23 cellular contexts compared by ENCODE assay signal in genomic region chr22:21029486-21030025, GRCh38. TPM values are rescaled to one million over a fixed set of nuclear protein-coding genes. Genes with fewer than 3 reads are reported as not detected.
DNase-seq lines count a peak whose midpoint lies in the region; ATAC-seq, FAIRE-seq and TF ChIP-seq lines count a peak whose summit lies in the region.
"Had no signal": no experiment of that assay in that cellular context is flagged by ENCODE, and none has a peak within 500 bp of the region (broad histone marks: within the 10 kb centered on the region; RNA-seq: fewer than 3 reads in every experiment).

No MANE protein-coding gene starts in this region.

- no TSS peak for BruUV-seq in K562 (replicated peaks; lab: Mats Ljungman, UMichigan)

- no peak for FAIRE-seq in K562 (lab: Jason Lieb, UNC)
- FAIRE-seq: RCC 7860 had no signal

- H3K4me3 Mint-ChIP-seq in nephron progenitor cell (peak overlapping the region; percentile 56), type B pancreatic cell (peak overlapping the region; percentile 25)

- DNase-seq in RWPE1 (ENCODE audit: low spot score) = no peak
- DNase-seq in K562 (ENCODE audit: extremely low read depth in 1 of 4, low spot score in 3 of 4) = no peak
- no peak for DNase-seq in nephron progenitor cell
- no peak for DNase-seq in type B pancreatic cell (ENCODE audit: extremely low spot score, unreplicated experiment)
- no peak for DNase-seq in DMS114 treated with DMSO at 0.1 percent for 48 hours (lab: John Stamatoyannopoulos, UW; ENCODE audit: unreplicated experiment)
- DNase-seq: ACHN, AML-193, DND-41, NCI-H1436 treated with DMSO at 0.1 percent for 48 hours, NCI-H2029, SHP77 had no signal

- peaks cover 14% of the 10 kb centered on the region for H3K9me3 Mint-ChIP-seq in nephron progenitor cell
- H3K9me3 Mint-ChIP-seq in type B pancreatic cell = no peaks in the 10 kb centered on the region

- H3K4me3 ChIP-seq in K562 = no peak overlapping the region
- H3K4me3 ChIP-seq: SK-N-MC had no signal

- H3K27ac Mint-ChIP-seq in nephron progenitor cell (peak overlapping the region; percentile 21), type B pancreatic cell (peak overlapping the region; percentile 43)

- H4K20me1 ChIP-seq in K562 (replicated peaks; ENCODE audit: control insufficient read depth, insufficient read depth, low read length) = peaks cover 50% of the 10 kb centered on the region

- peak overlapping the region in 1 of 2 experiments; percentile 54; a peak in 2 of 4 replicates for H3K9ac ChIP-seq in K562 (ENCODE audit: insufficient read depth in 1 of 2, low read depth in 2 of 2, low read length in 2 of 2)

- peaks cover 0 to 58% of the 10 kb centered on the region in 2 experiments; a peak in 4 of 5 replicates for H3K4me1 ChIP-seq in K562 (replicated peaks in 1 of 2; ENCODE audit: control insufficient read depth in 2 of 2, insufficient read depth in 2 of 2, low read length in 2 of 2)

- H3K4me1 Mint-ChIP-seq in nephron progenitor cell (peaks cover 37% of the 10 kb centered on the region), type B pancreatic cell (ENCODE audit: unreplicated experiment) (peaks cover 7% of the 10 kb centered on the region)

- no peaks in the 10 kb centered on the region for H3K9me3 ChIP-seq in K562 (replicated peaks; ENCODE audit: control insufficient read depth, insufficient read depth, low read depth, low read length)

- H3K36me3 ChIP-seq in K562 (ENCODE audit: control insufficient read depth, insufficient read depth, low read length) = no peaks in the 10 kb centered on the region

- H3K36me3 Mint-ChIP-seq in nephron progenitor cell (ENCODE audit: low read depth) (no peaks in the 10 kb centered on the region), type B pancreatic cell (no peaks in the 10 kb centered on the region)

- CTCF ChIA-PET in RWPE1 (lab: Yijun Ruan, JAX) (no interaction called here), K562 (lab: Yijun Ruan, JAX; ENCODE audit: low intra/inter-chr PET ratio) (no interaction called here)

- intact Hi-C loops in K562 (cut with micrococcal nuclease) = loop anchor here (2.0 kb wide), 1 partner anchor 15 kb away; the partner anchor contains the start of gene LRRC74B

- in situ Hi-C loops in K562 (cut with MboI) = no loop called here

- WGBS in K562 (ENCODE audit: insufficient coverage, low coverage, missing lambda C conversion rate) = 2% methylated on average over 12 of the region's 12 CpGs

- TF ChIP-seq CTCF in RWPE1 (conservative IDR thresholded peaks at IDR 0.05; ENCODE audit: low read depth) = no peak
- TF ChIP-seq CTCF in K562 (IDR thresholded peaks at IDR 0.05 in 2 of 3, conservative IDR thresholded peaks at IDR 0.05 in 1 of 3; ENCODE audit: insufficient read depth in 2 of 3, low read depth in 1 of 3, low read length in 3 of 3) = no peak
- TF ChIP-seq CTCF in nephron progenitor cell (IDR thresholded peaks at IDR 0.05) = no peak
- no peak for TF ChIP-seq CTCF in type B pancreatic cell (conservative IDR thresholded peaks at IDR 0.05)

- H3K27me3 ChIP-seq in K562 (ENCODE audit: control insufficient read depth in 2 of 2, insufficient read depth in 2 of 2, low read length in 2 of 2) = peaks cover 45 to 84% of the 10 kb centered on the region in 2 experiments; a peak in 4 of 5 replicates

- POLR2A ChIA-PET in RWPE1 (lab: Yijun Ruan, JAX; ENCODE audit: low non-redundant PET) = no interaction called here
- POLR2A ChIA-PET in K562 (lab: Yijun Ruan, JAX) = interaction anchor here (0.6 to 10.2 kb wide), 7 partner anchors 11 to 1991 kb away, joined by 3 to 120 read pairs (median 4); partner anchors contain the start of genes LRRC74B and P2RX6

- peaks cover 4% of the 10 kb centered on the region for H3K9me1 ChIP-seq in K562 (ENCODE audit: control insufficient read depth, insufficient read depth, low read length)

- no peaks in the 10 kb centered on the region for H3K79me2 ChIP-seq in K562 (ENCODE audit: control insufficient read depth, insufficient read depth, low read length)

- no peak overlapping the region for H2AFZ ChIP-seq in K562 (ENCODE audit: low read depth, low read length)

- H3K4me2 ChIP-seq in K562 (ENCODE audit: insufficient read depth, low read length) = no peak overlapping the region

- ATAC-seq in K562 (peak; percentile 6), HG02763 (IDR thresholded peaks at IDR 0.05; ENCODE audit: unreplicated experiment) (no peak), GM21825 (IDR thresholded peaks at IDR 0.05; ENCODE audit: unreplicated experiment) (no peak)

- no peak for TF ChIP-seq POLR2A in K562 (conservative IDR thresholded peaks at IDR 0.05)

- no peak for TF ChIP-seq EP300 in K562 (IDR thresholded peaks at IDR 0.05; ENCODE audit: low read length)

- no peak for TF ChIP-seq RAD21 in K562 (CRISPR knock-in tag; conservative IDR thresholded peaks at IDR 0.05 in 1 of 2, IDR thresholded peaks at IDR 0.05 in 1 of 2)

- peak overlapping the region; percentile 95 for H3K27ac ChIP-seq in RWPE1
- no peak overlapping the region for H3K27ac ChIP-seq in K562 (ENCODE audit: extremely low read depth, low read depth, low read length)
- H3K27ac ChIP-seq: C4-2B, HL-60, SK-N-MC had no signal

- H3K27me3 Mint-ChIP-seq in nephron progenitor cell (ENCODE audit: low read depth, poor library complexity) (peaks cover 53% of the 10 kb centered on the region), type B pancreatic cell (peaks cover 8% of the 10 kb centered on the region)

RNA-seq across cellular contexts. Expression of gene SLC7A4, which starts 2.8 kb away (rescaled TPM):
- not detected in 2 replicates for total RNA-seq in K562 (2011; cell fraction: chromatin; rRNA removed; ENCODE audit: low replicate concordance)
- not detected in 2 replicates for total RNA-seq in K562 (2011; cell fraction: nucleolus; rRNA removed)
- total RNA-seq in K562 (2011; cell fraction: nucleoplasm; rRNA removed) = not detected in 2 replicates
- total RNA-seq in K562 (2014; rRNA removed) (not detected in 2 replicates), K562 (2014; rRNA removed; fragmentation: Illumina TruSeq; extraction: Trizol) (not detected in 2 replicates), K562 (2015; rRNA removed; fragmentation: Illumina TruSeq; extraction: Trizol) (not detected in 2 replicates), K562 (2021) (not detected in 2 replicates), type B pancreatic cell (ENCODE audit: low replicate concordance) (3.3 and 6.7 TPM in 2 replicates)
- polyA plus RNA-seq in K562 (2011; rRNA removed) (not detected in 2 replicates), K562 (2014; fragmentation: Illumina TruSeq; extraction: Trizol) (not detected in 2 replicates), K562 (2014; fragmentation: Nextera tagmentation; extraction: Ambion mirVana) (not detected), K562 (2014; rRNA removed) (not detected in 2 replicates)
- 0.07 TPM in 1 of 2 replicates, not detected in the other for polyA plus RNA-seq in K562 (2011; cell fraction: cytosol; rRNA removed)
- not detected in 2 replicates for polyA plus RNA-seq in K562 (2011; cell fraction: nucleus; rRNA removed)
- polyA plus RNA-seq in K562 (2012) = 0.03 and 0.14 TPM in 2 replicates
- not detected in 2 replicates for polyA minus RNA-seq in K562 (2011; rRNA and poly(A)+ RNA removed)
- not detected in 2 replicates for polyA minus RNA-seq in K562 (2011; cell fraction: cytosol; rRNA and poly(A)+ RNA removed)
- polyA minus RNA-seq in K562 (2011; cell fraction: nucleus; rRNA and poly(A)+ RNA removed) = not detected in 2 replicates
- total RNA-seq: G401, H7, HT1080, M059J, NCI-H460, OCI-LY7 had no signal

RNA-seq across cellular contexts. Expression of gene P2RX6, which starts 14.6 kb away (rescaled TPM):
- total RNA-seq in K562 (2011; cell fraction: chromatin; rRNA removed; ENCODE audit: low replicate concordance) = 8.3 and 26.4 TPM in 2 replicates
- 15.5 and 19.3 TPM in 2 replicates for total RNA-seq in K562 (2011; cell fraction: nucleolus; rRNA removed)
- total RNA-seq in K562 (2011; cell fraction: nucleoplasm; rRNA removed) = 13.6 and 14.4 TPM in 2 replicates
- total RNA-seq in K562 (2014; rRNA removed) (1.5 and 1.9 TPM in 2 replicates), K562 (2014; rRNA removed; fragmentation: Illumina TruSeq; extraction: Trizol) (0.77 and 1.0 TPM in 2 replicates), K562 (2015; rRNA removed; fragmentation: Illumina TruSeq; extraction: Trizol) (1.6 and 1.7 TPM in 2 replicates), K562 (2021) (2.3 and 2.7 TPM in 2 replicates), type B pancreatic cell (ENCODE audit: low replicate concordance) (0.71 and 2.8 TPM in 2 replicates)
- polyA plus RNA-seq in K562 (2011; rRNA removed) (1.2 and 1.5 TPM in 2 replicates), K562 (2014; fragmentation: Illumina TruSeq; extraction: Trizol) (1.3 and 1.5 TPM in 2 replicates), K562 (2014; fragmentation: Nextera tagmentation; extraction: Ambion mirVana) (under 1 TPM in 1 of 2 experiments, not detected in 1; 0.01 TPM), K562 (2014; rRNA removed) (3.7 and 3.9 TPM in 2 replicates)
- polyA plus RNA-seq in K562 (2011; cell fraction: cytosol; rRNA removed) = 1.4 and 2.2 TPM in 2 replicates
- 16.2 and 34.8 TPM in 2 replicates for polyA plus RNA-seq in K562 (2011; cell fraction: nucleus; rRNA removed)
- polyA plus RNA-seq in K562 (2012) = 4.7 and 7.9 TPM in 2 replicates
- polyA minus RNA-seq in K562 (2011; rRNA and poly(A)+ RNA removed) = 1.6 and 2.5 TPM in 2 replicates
- 1.0 TPM in 1 of 2 replicates, not detected in the other for polyA minus RNA-seq in K562 (2011; cell fraction: cytosol; rRNA and poly(A)+ RNA removed)
- 5.6 and 7.5 TPM in 2 replicates for polyA minus RNA-seq in K562 (2011; cell fraction: nucleus; rRNA and poly(A)+ RNA removed)

RNA-seq across cellular contexts. Expression of gene LRRC74B, which starts 16.2 kb away (rescaled TPM):
- total RNA-seq in K562 (2011; cell fraction: chromatin; rRNA removed; ENCODE audit: low replicate concordance) = 0.16 and 0.28 TPM in 2 replicates
- 0.26 TPM in 1 of 2 replicates, not detected in the other for total RNA-seq in K562 (2011; cell fraction: nucleolus; rRNA removed)
- total RNA-seq in K562 (2011; cell fraction: nucleoplasm; rRNA removed) = not detected in 2 replicates
- total RNA-seq in K562 (2014; rRNA removed) = not detected in 2 replicates
- not detected in 2 replicates for total RNA-seq in K562 (2014; rRNA removed; fragmentation: Illumina TruSeq; extraction: Trizol)
- not detected in 2 replicates for total RNA-seq in K562 (2015; rRNA removed; fragmentation: Illumina TruSeq; extraction: Trizol)
- total RNA-seq in K562 (2021) = not detected in 2 replicates
- not detected in 2 replicates for polyA plus RNA-seq in K562 (2011; rRNA removed)
- 0.01 TPM in 2 replicates for polyA plus RNA-seq in K562 (2011; cell fraction: cytosol; rRNA removed)
- 0.03 and 0.11 TPM in 2 replicates for polyA plus RNA-seq in K562 (2011; cell fraction: nucleus; rRNA removed)
- polyA plus RNA-seq in K562 (2012) = 0.21 TPM in 1 of 2 replicates, not detected in the other
- polyA plus RNA-seq in K562 (2014; fragmentation: Illumina TruSeq; extraction: Trizol) = not detected in 2 replicates
- not detected for polyA plus RNA-seq in K562 (2014; fragmentation: Nextera tagmentation; extraction: Ambion mirVana)
- polyA plus RNA-seq in K562 (2014; rRNA removed) = 0.04 TPM in 1 of 2 replicates, not detected in the other
- polyA minus RNA-seq in K562 (2011; rRNA and poly(A)+ RNA removed) = not detected in 2 replicates
- not detected in 2 replicates for polyA minus RNA-seq in K562 (2011; cell fraction: cytosol; rRNA and poly(A)+ RNA removed)
- not detected in 2 replicates for polyA minus RNA-seq in K562 (2011; cell fraction: nucleus; rRNA and poly(A)+ RNA removed)
- total RNA-seq in type B pancreatic cell (ENCODE audit: low replicate concordance) = 0.65 TPM in 1 of 2 replicates, not detected in the other
- total RNA-seq: G401, H7, HT1080, M059J, NCI-H460, OCI-LY7 had no signal

RNA-seq across cellular contexts. Expression of gene THAP7, which starts 27.6 kb away (rescaled TPM):
- total RNA-seq in K562 (2011; cell fraction: chromatin; rRNA removed; ENCODE audit: low replicate concordance) = 90.2 and 332 TPM in 2 replicates
- 398 and 463 TPM in 2 replicates for total RNA-seq in K562 (2011; cell fraction: nucleolus; rRNA removed)
- 158 and 211 TPM in 2 replicates for total RNA-seq in K562 (2011; cell fraction: nucleoplasm; rRNA removed)
- 245 and 323 TPM in 2 replicates for total RNA-seq in K562 (2014; rRNA removed)
- 32.0 and 35.6 TPM in 2 replicates for total RNA-seq in K562 (2014; rRNA removed; fragmentation: Illumina TruSeq; extraction: Trizol)
- 120 and 129 TPM in 2 replicates for total RNA-seq in K562 (2015; rRNA removed; fragmentation: Illumina TruSeq; extraction: Trizol)
- total RNA-seq in K562 (2021) = 169 and 183 TPM in 2 replicates
- polyA plus RNA-seq in K562 (2011; rRNA removed) = 75.4 and 94.6 TPM in 2 replicates
- polyA plus RNA-seq in K562 (2011; cell fraction: cytosol; rRNA removed) = 137 and 308 TPM in 2 replicates
- polyA plus RNA-seq in K562 (2011; cell fraction: nucleus; rRNA removed) = 202 and 335 TPM in 2 replicates
- polyA plus RNA-seq in K562 (2012) = 114 and 118 TPM in 2 replicates
- polyA plus RNA-seq in K562 (2014; fragmentation: Illumina TruSeq; extraction: Trizol) = 84.1 and 121 TPM in 2 replicates
- 10 to 100 TPM in 1 of 2 experiments, 1 to 10 TPM in 1; 7.9 to 33.1 TPM for polyA plus RNA-seq in K562 (2014; fragmentation: Nextera tagmentation; extraction: Ambion mirVana)
- 263 and 266 TPM in 2 replicates for polyA plus RNA-seq in K562 (2014; rRNA removed)
- 39.0 and 48.5 TPM in 2 replicates for polyA minus RNA-seq in K562 (2011; rRNA and poly(A)+ RNA removed)
- 53.5 and 55.4 TPM in 2 replicates for polyA minus RNA-seq in K562 (2011; cell fraction: cytosol; rRNA and poly(A)+ RNA removed)
- 261 and 385 TPM in 2 replicates for polyA minus RNA-seq in K562 (2011; cell fraction: nucleus; rRNA and poly(A)+ RNA removed)
- total RNA-seq in type B pancreatic cell (ENCODE audit: low replicate concordance) = 16.9 and 26.4 TPM in 2 replicates

RNA-seq across cellular contexts. Expression of gene LZTR1, which starts 47.5 kb away (rescaled TPM):
- 338 and 754 TPM in 2 replicates for total RNA-seq in K562 (2011; cell fraction: chromatin; rRNA removed; ENCODE audit: low replicate concordance)
- total RNA-seq in K562 (2011; cell fraction: nucleolus; rRNA removed) = 395 and 404 TPM in 2 replicates
- total RNA-seq in K562 (2011; cell fraction: nucleoplasm; rRNA removed) = 258 and 287 TPM in 2 replicates
- total RNA-seq in K562 (2014; rRNA removed) (87.2 and 120 TPM in 2 replicates), K562 (2014; rRNA removed; fragmentation: Illumina TruSeq; extraction: Trizol) (46.4 and 63.0 TPM in 2 replicates), K562 (2015; rRNA removed; fragmentation: Illumina TruSeq; extraction: Trizol) (51.3 and 53.2 TPM in 2 replicates), K562 (2021) (132 and 135 TPM in 2 replicates), type B pancreatic cell (ENCODE audit: low replicate concordance) (60.3 and 102 TPM in 2 replicates)
- polyA plus RNA-seq in K562 (2011; rRNA removed) (63.0 and 88.5 TPM in 2 replicates), K562 (2014; fragmentation: Illumina TruSeq; extraction: Trizol) (74.3 and 89.8 TPM in 2 replicates), K562 (2014; fragmentation: Nextera tagmentation; extraction: Ambion mirVana) (1 to 10 TPM; 2.2 to 3.1 TPM), K562 (2014; rRNA removed) (115 and 129 TPM in 2 replicates)
- 50.8 and 68.8 TPM in 2 replicates for polyA plus RNA-seq in K562 (2011; cell fraction: cytosol; rRNA removed)
- 703 and 913 TPM in 2 replicates for polyA plus RNA-seq in K562 (2011; cell fraction: nucleus; rRNA removed)
- 80.6 and 93.5 TPM in 2 replicates for polyA plus RNA-seq in K562 (2012)
- 64.5 and 72.9 TPM in 2 replicates for polyA minus RNA-seq in K562 (2011; rRNA and poly(A)+ RNA removed)
- polyA minus RNA-seq in K562 (2011; cell fraction: cytosol; rRNA and poly(A)+ RNA removed) = 41.9 and 49.7 TPM in 2 replicates
- polyA minus RNA-seq in K562 (2011; cell fraction: nucleus; rRNA and poly(A)+ RNA removed) = 188 and 205 TPM in 2 replicates
